ENCODE assay signal across 8 cellular contexts in the genomic region with DNA sequence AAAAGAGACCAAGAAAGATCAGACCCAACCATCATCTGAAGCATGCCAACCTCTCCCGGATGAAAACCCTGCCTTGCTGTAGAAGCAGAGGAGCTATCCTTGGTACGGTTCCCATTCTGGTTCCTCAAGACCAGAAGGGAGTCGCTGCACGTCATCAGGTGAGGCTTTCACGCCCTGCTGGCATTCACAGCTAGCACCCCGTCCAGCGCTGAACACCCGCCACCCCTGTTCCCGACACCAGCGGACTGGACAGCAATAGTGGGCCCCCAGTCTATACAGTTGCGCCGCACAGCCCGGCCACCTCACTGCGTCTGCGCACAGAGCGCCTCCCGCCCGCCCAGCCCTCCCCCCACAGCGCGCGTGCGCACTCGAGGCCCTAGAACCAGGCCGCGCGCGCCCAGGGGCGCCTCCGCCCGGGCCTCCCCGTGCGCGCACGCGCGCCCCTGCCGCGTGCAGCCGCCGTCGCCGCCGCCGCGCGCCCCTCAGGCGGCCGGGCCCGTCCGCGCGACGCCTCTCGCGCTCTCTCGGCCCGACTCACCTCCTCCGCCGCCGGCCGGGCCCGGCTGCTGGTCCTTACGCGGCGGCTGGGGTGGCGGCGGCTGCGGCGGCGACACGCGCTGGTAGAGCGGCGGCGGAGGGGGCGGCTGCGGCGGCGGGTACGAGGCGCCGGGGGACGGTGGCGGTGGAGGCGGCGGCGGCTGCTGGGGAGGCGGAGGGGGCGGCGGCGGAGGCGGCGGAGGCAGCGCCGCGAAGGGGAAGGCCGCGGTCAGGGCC. TPM values are rescaled to one million over a fixed set of nuclear protein-coding genes. Genes with fewer than 3 reads are reported as not detected.
DNase-seq lines count a peak whose midpoint lies in the region; FAIRE-seq and TF ChIP-seq lines count a peak whose summit lies in the region.

No MANE protein-coding gene starts in this region.

- under 1% methylated on average over 48 of the region's 98 CpGs for WGBS in prostate gland

- H3K27ac ChIP-seq in right atrium auricular region (peak overlapping the region; percentile 98 to 100), prostate gland (peak overlapping the region; percentile 99 to 100)

- H3K9me3 ChIP-seq in Loucy (ENCODE audit: insufficient read depth, low read depth, low read length) (no peaks in the 10 kb centered on the region), right atrium auricular region (no peaks in the 10 kb centered on the region), prostate gland (no peaks in the 10 kb centered on the region)

- H4K20me1 ChIP-seq in Loucy (ENCODE audit: insufficient read depth, low read length, poor library complexity, severe bottlenecking), result peaks cover 49% of the 10 kb centered on the region

- intact Hi-C loops in prostate gland (cut with DNase I), result loop anchor here (5.0 kb wide), 1 partner anchor 35 kb away; a partner anchor contains a TSS

- H3K4me1 ChIP-seq in Loucy (ENCODE audit: insufficient read depth, low read length, poor library complexity, severe bottlenecking) (peaks cover 57% of the 10 kb centered on the region), right atrium auricular region (peaks cover 0 to 53% of the 10 kb centered on the region in 2 donors), prostate gland (replicated peaks) (peaks cover 11% of the 10 kb centered on the region)

- TF ChIP-seq CTCF in Loucy (conservative IDR thresholded peaks at IDR 0.05; ENCODE audit: low read length) (no peak), right atrium auricular region (IDR thresholded peaks at IDR 0.05) (no peak), prostate gland (IDR thresholded peaks at IDR 0.05) (peak in 1 of 4 experiments; percentile 3)

- TF ChIP-seq POLR2A in prostate gland (IDR thresholded peaks at IDR 0.05), result peak; percentile 18

- H3K4me1 Mint-ChIP-seq in T-helper 1 cell treated with Interleukin-12 subunit alpha and Interleukin-12 subunit beta and Interleukin-4 antibody, amounts not matched to agents 30 μg/mL and 1 μg/mL, for 36 hours (ENCODE audit: low read depth), result peaks cover 62% of the 10 kb centered on the region

- H2AFZ ChIP-seq in Loucy (ENCODE audit: low read length), result no peak overlapping the region

- H3K9ac ChIP-seq in Loucy (ENCODE audit: low read depth, low read length, poor library complexity, severe bottlenecking), result peak overlapping the region; percentile 93

- peaks cover 61% of the 10 kb centered on the region for H3K79me2 ChIP-seq in Loucy (ENCODE audit: insufficient read depth, low read length)

- H3K4me3 ChIP-seq in Loucy (ENCODE audit: low read length, poor library complexity, severe bottlenecking), result peak overlapping the region; percentile 91
- peak overlapping the region; percentile 92 to 100 for H3K4me3 ChIP-seq in right atrium auricular region
- peak overlapping the region; percentile 99 to 100 for H3K4me3 ChIP-seq in prostate gland

- H3K27me3 ChIP-seq in Loucy (ENCODE audit: insufficient read depth, low read length, poor library complexity, severe bottlenecking), result no peaks in the 10 kb centered on the region
- H3K27me3 ChIP-seq in right atrium auricular region, result no peaks in the 10 kb centered on the region
- H3K27me3 ChIP-seq in prostate gland (replicated peaks; ENCODE audit: insufficient read depth), result no peaks in the 10 kb centered on the region

- peak overlapping the region; percentile 92 for H3K4me2 ChIP-seq in Loucy (ENCODE audit: low read depth, low read length, poor library complexity, severe bottlenecking)

- H3K36me3 ChIP-seq in Loucy (ENCODE audit: insufficient read depth, low read length), result peaks cover 46% of the 10 kb centered on the region
- H3K36me3 ChIP-seq in right atrium auricular region, result peaks cover 49% of the 10 kb centered on the region
- peaks cover 8 to 26% of the 10 kb centered on the region in 2 donors for H3K36me3 ChIP-seq in prostate gland

- H3K9me3 Mint-ChIP-seq in T-helper 1 cell treated with Interleukin-12 subunit alpha and Interleukin-12 subunit beta and Interleukin-4 antibody, amounts not matched to agents 30 μg/mL and 1 μg/mL, for 36 hours, result no peaks in the 10 kb centered on the region

- FAIRE-seq in GM19239 (lab: Jason Lieb, UNC), result peak; percentile 65

- H3K27me3 Mint-ChIP-seq in T-helper 1 cell treated with Interleukin-12 subunit alpha and Interleukin-12 subunit beta and Interleukin-4 antibody, amounts not matched to agents 30 μg/mL and 1 μg/mL, for 36 hours (ENCODE audit: low read depth), result no peaks in the 10 kb centered on the region

- DNase-seq in AG20443 (ENCODE audit: low spot score) (peak; percentile 100), GM19239 (ENCODE audit: insufficient read length, low spot score) (peak; percentile 71), amygdala (lab: John Stamatoyannopoulos, UW) (peak in 52 of 56 donors; percentile 22 to 87 (median 68)), right atrium auricular region (ENCODE audit: low spot score) (peak; percentile 75), prostate gland (ENCODE audit: low spot score) (peak; percentile 79), ureter (ENCODE audit: low spot score) (peak; percentile 80)

- H3K9me2 ChIP-seq in Loucy (replicated peaks; ENCODE audit: low read depth, low read length), result no peaks in the 10 kb centered on the region

- H3K4me3 Mint-ChIP-seq in T-helper 1 cell treated with Interleukin-12 subunit alpha and Interleukin-12 subunit beta and Interleukin-4 antibody, amounts not matched to agents 30 μg/mL and 1 μg/mL, for 36 hours, result peak overlapping the region; percentile 92

- H3K27ac Mint-ChIP-seq in T-helper 1 cell treated with Interleukin-12 subunit alpha and Interleukin-12 subunit beta and Interleukin-4 antibody, amounts not matched to agents 30 μg/mL and 1 μg/mL, for 36 hours, result peak overlapping the region; percentile 83

- H3F3A ChIP-seq in Loucy (ENCODE audit: low read depth), result peaks cover 14% of the 10 kb centered on the region; the same call in 1 of the 2 replicates

- H3K36me3 Mint-ChIP-seq in T-helper 1 cell treated with Interleukin-12 subunit alpha and Interleukin-12 subunit beta and Interleukin-4 antibody, amounts not matched to agents 30 μg/mL and 1 μg/mL, for 36 hours (ENCODE audit: low read depth), result peaks cover 48% of the 10 kb centered on the region

RNA-seq across cellular contexts. Expression of a gene that starts 0.7 kb away (rescaled TPM):
- total RNA-seq in right atrium auricular region, result 100 to 1,000 TPM; 196 to 213 TPM
- total RNA-seq in prostate gland, result 100 to 1,000 TPM; 263 to 409 TPM
- 391 TPM for total RNA-seq in ureter

RNA-seq across cellular contexts. Expression of a gene that starts 17.9 kb away (rescaled TPM):
- 10 to 100 TPM; 17.8 to 84.7 TPM for total RNA-seq in right atrium auricular region
- total RNA-seq in prostate gland, result 10 to 100 TPM in 1 of 2 donors, 1 to 10 TPM in 1; 8.0 to 22.4 TPM
- total RNA-seq in ureter, result 11.4 TPM

RNA-seq across cellular contexts. Expression of a gene that starts 25.4 kb away (rescaled TPM):
- total RNA-seq in right atrium auricular region, result 10 to 100 TPM; 19.4 to 20.4 TPM
- 10 to 100 TPM; 10.7 to 35.8 TPM for total RNA-seq in prostate gland
- total RNA-seq in ureter, result 14.0 TPM

RNA-seq across cellular contexts. Expression of a gene that starts 32.7 kb away (rescaled TPM):
- total RNA-seq in right atrium auricular region (1 to 10 TPM; 7.2 to 9.8 TPM), prostate gland (10 to 100 TPM; 27.9 to 45.5 TPM), ureter (18.7 TPM)

RNA-seq across cellular contexts. Expression of a gene that starts 33.7 kb away (rescaled TPM):
- total RNA-seq in right atrium auricular region (10 to 100 TPM; 28.1 to 30.4 TPM), prostate gland (10 to 100 TPM; 13.3 to 28.7 TPM), ureter (23.3 TPM)

Comparison
In these comparisons a context has a peak if more than half of its experiments do, and no peak if none do; other contexts are left out.
1. Peak in every context shown above with its lines: DNase-seq, H3K4me3 ChIP-seq and H3K27ac ChIP-seq.